In the genomic region with DNA sequence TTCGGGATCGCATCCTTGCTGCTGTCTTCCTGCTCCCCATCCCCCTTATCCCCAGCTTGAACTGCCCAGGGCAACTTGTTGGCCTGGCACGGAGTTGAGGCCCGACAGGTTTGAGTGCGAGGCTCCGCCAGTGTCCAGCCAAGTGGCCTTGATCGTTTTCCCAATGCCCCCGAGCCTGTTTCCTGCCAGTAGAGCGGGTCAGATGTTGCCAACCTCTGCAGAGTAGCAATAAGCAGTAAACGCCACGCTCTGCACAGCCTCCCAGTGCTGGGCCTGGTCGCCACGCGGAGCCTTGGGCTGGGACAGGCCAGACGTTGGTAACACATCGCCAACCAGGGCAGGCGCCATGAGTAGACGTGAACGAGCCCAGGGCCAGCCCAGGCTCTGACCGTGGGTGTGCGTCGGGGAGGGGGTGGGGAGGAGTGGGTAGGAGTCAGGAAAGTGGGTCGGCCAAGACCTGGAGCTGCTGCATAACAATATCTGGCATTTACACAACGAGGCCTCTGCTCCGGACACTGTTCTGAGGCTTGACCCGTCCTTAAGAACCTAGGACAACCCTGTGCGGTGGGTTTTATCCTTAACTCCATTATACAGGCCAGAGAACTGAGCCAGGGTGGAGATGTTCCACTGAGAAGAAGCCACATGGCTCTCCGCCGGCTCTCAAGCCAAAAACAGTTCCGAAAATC, we compare ENCODE assay signal across 2 cellular contexts.
A peak's percentile ranks its signal among the peaks of the same experiment; 100 is the strongest.
TF ChIP-seq lines count a peak whose summit lies in the region.

No MANE protein-coding gene starts in this region.

TF ChIP-seq in HEK293, 187 proteins besides CTCF, POLR2A, EP300 and RAD21 (continued from another document):
- TF ChIP-seq SCRT1 (tag by site-specific recombination; IDR thresholded peaks at IDR 0.05; ENCODE audit: borderline replicate concordance) (peak; percentile 96), ZNF423 (tag by site-specific recombination; IDR thresholded peaks at IDR 0.05) (no peak), ZNF132 (tag by site-specific recombination; IDR thresholded peaks at IDR 0.05; ENCODE audit: borderline replicate concordance) (no peak), ZNF654 (tag by site-specific recombination; IDR thresholded peaks at IDR 0.05; ENCODE audit: low read depth) (no peak), ZFHX2 (tag by site-specific recombination; conservative IDR thresholded peaks at IDR 0.05) (peak; percentile 52), ZNF701 (tag by site-specific recombination; IDR thresholded peaks at IDR 0.05) (no peak), ZNF23 (tag by site-specific recombination; IDR thresholded peaks at IDR 0.05; ENCODE audit: borderline replicate concordance) (no peak), ZNF600 (tag by site-specific recombination; IDR thresholded peaks at IDR 0.05) (no peak), ZNF292 (tag by site-specific recombination; IDR thresholded peaks at IDR 0.05; ENCODE audit: borderline replicate concordance, low read depth) (no peak), ZNF202 (tag by site-specific recombination; IDR thresholded peaks at IDR 0.05; ENCODE audit: borderline replicate concordance) (no peak), ZNF629 (tag by site-specific recombination; IDR thresholded peaks at IDR 0.05) (no peak), ZSCAN30 (tag by site-specific recombination; IDR thresholded peaks at IDR 0.05) (0 out of 2 replicates have a peak, but pooled peaks have one; percentile 1)
- TF ChIP-seq, protein P1, sequence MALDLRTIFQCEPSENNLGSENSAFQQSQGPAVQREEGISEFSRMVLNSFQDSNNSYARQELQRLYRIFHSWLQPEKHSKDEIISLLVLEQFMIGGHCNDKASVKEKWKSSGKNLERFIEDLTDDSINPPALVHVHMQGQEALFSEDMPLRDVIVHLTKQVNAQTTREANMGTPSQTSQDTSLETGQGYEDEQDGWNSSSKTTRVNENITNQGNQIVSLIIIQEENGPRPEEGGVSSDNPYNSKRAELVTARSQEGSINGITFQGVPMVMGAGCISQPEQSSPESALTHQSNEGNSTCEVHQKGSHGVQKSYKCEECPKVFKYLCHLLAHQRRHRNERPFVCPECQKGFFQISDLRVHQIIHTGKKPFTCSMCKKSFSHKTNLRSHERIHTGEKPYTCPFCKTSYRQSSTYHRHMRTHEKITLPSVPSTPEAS (tag by site-specific recombination; IDR thresholded peaks at IDR 0.05): no peak
- TF ChIP-seq, protein P2, sequence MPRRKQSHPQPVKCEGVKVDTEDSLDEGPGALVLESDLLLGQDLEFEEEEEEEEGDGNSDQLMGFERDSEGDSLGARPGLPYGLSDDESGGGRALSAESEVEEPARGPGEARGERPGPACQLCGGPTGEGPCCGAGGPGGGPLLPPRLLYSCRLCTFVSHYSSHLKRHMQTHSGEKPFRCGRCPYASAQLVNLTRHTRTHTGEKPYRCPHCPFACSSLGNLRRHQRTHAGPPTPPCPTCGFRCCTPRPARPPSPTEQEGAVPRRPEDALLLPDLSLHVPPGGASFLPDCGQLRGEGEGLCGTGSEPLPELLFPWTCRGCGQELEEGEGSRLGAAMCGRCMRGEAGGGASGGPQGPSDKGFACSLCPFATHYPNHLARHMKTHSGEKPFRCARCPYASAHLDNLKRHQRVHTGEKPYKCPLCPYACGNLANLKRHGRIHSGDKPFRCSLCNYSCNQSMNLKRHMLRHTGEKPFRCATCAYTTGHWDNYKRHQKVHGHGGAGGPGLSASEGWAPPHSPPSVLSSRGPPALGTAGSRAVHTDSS (tag by site-specific recombination; IDR thresholded peaks at IDR 0.05): no peak
- TF ChIP-seq, protein P3, sequence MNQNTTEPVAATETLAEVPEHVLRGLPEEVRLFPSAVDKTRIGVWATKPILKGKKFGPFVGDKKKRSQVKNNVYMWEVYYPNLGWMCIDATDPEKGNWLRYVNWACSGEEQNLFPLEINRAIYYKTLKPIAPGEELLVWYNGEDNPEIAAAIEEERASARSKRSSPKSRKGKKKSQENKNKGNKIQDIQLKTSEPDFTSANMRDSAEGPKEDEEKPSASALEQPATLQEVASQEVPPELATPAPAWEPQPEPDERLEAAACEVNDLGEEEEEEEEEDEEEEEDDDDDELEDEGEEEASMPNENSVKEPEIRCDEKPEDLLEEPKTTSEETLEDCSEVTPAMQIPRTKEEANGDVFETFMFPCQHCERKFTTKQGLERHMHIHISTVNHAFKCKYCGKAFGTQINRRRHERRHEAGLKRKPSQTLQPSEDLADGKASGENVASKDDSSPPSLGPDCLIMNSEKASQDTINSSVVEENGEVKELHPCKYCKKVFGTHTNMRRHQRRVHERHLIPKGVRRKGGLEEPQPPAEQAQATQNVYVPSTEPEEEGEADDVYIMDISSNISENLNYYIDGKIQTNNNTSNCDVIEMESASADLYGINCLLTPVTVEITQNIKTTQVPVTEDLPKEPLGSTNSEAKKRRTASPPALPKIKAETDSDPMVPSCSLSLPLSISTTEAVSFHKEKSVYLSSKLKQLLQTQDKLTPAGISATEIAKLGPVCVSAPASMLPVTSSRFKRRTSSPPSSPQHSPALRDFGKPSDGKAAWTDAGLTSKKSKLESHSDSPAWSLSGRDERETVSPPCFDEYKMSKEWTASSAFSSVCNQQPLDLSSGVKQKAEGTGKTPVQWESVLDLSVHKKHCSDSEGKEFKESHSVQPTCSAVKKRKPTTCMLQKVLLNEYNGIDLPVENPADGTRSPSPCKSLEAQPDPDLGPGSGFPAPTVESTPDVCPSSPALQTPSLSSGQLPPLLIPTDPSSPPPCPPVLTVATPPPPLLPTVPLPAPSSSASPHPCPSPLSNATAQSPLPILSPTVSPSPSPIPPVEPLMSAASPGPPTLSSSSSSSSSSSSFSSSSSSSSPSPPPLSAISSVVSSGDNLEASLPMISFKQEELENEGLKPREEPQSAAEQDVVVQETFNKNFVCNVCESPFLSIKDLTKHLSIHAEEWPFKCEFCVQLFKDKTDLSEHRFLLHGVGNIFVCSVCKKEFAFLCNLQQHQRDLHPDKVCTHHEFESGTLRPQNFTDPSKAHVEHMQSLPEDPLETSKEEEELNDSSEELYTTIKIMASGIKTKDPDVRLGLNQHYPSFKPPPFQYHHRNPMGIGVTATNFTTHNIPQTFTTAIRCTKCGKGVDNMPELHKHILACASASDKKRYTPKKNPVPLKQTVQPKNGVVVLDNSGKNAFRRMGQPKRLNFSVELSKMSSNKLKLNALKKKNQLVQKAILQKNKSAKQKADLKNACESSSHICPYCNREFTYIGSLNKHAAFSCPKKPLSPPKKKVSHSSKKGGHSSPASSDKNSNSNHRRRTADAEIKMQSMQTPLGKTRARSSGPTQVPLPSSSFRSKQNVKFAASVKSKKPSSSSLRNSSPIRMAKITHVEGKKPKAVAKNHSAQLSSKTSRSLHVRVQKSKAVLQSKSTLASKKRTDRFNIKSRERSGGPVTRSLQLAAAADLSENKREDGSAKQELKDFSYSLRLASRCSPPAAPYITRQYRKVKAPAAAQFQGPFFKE (tag by site-specific recombination; IDR thresholded peaks at IDR 0.05; ENCODE audit: borderline replicate concordance): no peak

TF ChIP-seq in SK-N-SH, 30 proteins besides CTCF, POLR2A, EP300 and RAD21:
- TF ChIP-seq, protein P4, sequence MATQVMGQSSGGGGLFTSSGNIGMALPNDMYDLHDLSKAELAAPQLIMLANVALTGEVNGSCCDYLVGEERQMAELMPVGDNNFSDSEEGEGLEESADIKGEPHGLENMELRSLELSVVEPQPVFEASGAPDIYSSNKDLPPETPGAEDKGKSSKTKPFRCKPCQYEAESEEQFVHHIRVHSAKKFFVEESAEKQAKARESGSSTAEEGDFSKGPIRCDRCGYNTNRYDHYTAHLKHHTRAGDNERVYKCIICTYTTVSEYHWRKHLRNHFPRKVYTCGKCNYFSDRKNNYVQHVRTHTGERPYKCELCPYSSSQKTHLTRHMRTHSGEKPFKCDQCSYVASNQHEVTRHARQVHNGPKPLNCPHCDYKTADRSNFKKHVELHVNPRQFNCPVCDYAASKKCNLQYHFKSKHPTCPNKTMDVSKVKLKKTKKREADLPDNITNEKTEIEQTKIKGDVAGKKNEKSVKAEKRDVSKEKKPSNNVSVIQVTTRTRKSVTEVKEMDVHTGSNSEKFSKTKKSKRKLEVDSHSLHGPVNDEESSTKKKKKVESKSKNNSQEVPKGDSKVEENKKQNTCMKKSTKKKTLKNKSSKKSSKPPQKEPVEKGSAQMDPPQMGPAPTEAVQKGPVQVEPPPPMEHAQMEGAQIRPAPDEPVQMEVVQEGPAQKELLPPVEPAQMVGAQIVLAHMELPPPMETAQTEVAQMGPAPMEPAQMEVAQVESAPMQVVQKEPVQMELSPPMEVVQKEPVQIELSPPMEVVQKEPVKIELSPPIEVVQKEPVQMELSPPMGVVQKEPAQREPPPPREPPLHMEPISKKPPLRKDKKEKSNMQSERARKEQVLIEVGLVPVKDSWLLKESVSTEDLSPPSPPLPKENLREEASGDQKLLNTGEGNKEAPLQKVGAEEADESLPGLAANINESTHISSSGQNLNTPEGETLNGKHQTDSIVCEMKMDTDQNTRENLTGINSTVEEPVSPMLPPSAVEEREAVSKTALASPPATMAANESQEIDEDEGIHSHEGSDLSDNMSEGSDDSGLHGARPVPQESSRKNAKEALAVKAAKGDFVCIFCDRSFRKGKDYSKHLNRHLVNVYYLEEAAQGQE (IDR thresholded peaks at IDR 0.05; ENCODE audit: low read depth, low read length): no peak
- TF ChIP-seq, protein P5, sequence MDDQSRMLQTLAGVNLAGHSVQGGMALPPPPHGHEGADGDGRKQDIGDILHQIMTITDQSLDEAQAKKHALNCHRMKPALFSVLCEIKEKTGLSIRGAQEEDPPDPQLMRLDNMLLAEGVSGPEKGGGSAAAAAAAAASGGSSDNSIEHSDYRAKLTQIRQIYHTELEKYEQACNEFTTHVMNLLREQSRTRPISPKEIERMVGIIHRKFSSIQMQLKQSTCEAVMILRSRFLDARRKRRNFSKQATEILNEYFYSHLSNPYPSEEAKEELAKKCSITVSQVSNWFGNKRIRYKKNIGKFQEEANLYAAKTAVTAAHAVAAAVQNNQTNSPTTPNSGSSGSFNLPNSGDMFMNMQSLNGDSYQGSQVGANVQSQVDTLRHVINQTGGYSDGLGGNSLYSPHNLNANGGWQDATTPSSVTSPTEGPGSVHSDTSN (IDR thresholded peaks at IDR 0.05): no peak
- TF ChIP-seq, protein P6, sequence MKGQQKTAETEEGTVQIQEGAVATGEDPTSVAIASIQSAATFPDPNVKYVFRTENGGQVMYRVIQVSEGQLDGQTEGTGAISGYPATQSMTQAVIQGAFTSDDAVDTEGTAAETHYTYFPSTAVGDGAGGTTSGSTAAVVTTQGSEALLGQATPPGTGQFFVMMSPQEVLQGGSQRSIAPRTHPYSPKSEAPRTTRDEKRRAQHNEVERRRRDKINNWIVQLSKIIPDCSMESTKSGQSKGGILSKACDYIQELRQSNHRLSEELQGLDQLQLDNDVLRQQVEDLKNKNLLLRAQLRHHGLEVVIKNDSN (IDR thresholded peaks at IDR 0.05; ENCODE audit: borderline replicate concordance, low read depth): no peak
- TF ChIP-seq YY1 (IDR thresholded peaks at IDR 0.05; ENCODE audit: low read depth) (no peak), RCOR1 (IDR thresholded peaks at IDR 0.05; ENCODE audit: low read length) (no peak), ELF1 (IDR thresholded peaks at IDR 0.05) (no peak), MXI1 (IDR thresholded peaks at IDR 0.05; ENCODE audit: low read depth, low read length) (no peak), RXRA (IDR thresholded peaks at IDR 0.05; ENCODE audit: borderline replicate concordance, low read depth) (no peak), RFX5 (IDR thresholded peaks at IDR 0.05; ENCODE audit: low read length) (no peak), SMC3 (IDR thresholded peaks at IDR 0.05; ENCODE audit: low read depth, low read length) (no peak)
- TF ChIP-seq, protein P7, sequence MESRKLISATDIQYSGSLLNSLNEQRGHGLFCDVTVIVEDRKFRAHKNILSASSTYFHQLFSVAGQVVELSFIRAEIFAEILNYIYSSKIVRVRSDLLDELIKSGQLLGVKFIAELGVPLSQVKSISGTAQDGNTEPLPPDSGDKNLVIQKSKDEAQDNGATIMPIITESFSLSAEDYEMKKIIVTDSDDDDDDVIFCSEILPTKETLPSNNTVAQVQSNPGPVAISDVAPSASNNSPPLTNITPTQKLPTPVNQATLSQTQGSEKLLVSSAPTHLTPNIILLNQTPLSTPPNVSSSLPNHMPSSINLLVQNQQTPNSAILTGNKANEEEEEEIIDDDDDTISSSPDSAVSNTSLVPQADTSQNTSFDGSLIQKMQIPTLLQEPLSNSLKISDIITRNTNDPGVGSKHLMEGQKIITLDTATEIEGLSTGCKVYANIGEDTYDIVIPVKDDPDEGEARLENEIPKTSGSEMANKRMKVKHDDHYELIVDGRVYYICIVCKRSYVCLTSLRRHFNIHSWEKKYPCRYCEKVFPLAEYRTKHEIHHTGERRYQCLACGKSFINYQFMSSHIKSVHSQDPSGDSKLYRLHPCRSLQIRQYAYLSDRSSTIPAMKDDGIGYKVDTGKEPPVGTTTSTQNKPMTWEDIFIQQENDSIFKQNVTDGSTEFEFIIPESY (IDR thresholded peaks at IDR 0.05; ENCODE audit: borderline replicate concordance, low read depth): no peak
- TF ChIP-seq, protein P8, sequence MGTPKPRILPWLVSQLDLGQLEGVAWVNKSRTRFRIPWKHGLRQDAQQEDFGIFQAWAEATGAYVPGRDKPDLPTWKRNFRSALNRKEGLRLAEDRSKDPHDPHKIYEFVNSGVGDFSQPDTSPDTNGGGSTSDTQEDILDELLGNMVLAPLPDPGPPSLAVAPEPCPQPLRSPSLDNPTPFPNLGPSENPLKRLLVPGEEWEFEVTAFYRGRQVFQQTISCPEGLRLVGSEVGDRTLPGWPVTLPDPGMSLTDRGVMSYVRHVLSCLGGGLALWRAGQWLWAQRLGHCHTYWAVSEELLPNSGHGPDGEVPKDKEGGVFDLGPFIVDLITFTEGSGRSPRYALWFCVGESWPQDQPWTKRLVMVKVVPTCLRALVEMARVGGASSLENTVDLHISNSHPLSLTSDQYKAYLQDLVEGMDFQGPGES (IDR thresholded peaks at IDR 0.05; ENCODE audit: low read depth, low read length): no peak
- TF ChIP-seq, protein P9, sequence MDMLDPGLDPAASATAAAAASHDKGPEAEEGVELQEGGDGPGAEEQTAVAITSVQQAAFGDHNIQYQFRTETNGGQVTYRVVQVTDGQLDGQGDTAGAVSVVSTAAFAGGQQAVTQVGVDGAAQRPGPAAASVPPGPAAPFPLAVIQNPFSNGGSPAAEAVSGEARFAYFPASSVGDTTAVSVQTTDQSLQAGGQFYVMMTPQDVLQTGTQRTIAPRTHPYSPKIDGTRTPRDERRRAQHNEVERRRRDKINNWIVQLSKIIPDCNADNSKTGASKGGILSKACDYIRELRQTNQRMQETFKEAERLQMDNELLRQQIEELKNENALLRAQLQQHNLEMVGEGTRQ (IDR thresholded peaks at IDR 0.05; ENCODE audit: borderline replicate concordance, low read depth, low read length): no peak
